Comparison of ENCODE assay signal across 1 cellular context in genomic region chr9:37976714-37977477, GRCh38.
A peak's percentile ranks its signal among the peaks of the same experiment; 100 is the strongest.
TF ChIP-seq lines count a peak whose summit lies in the region.

No MANE protein-coding gene starts in this region.

TF ChIP-seq in IMR-90, 13 proteins besides CTCF, POLR2A, EP300 and RAD21 (continued from another document):
- TF ChIP-seq USF2 (IDR thresholded peaks at IDR 0.05; ENCODE audit: low read depth, low read length) = peak; percentile 78
- TF ChIP-seq RCOR1 (IDR thresholded peaks at IDR 0.05; ENCODE audit: insufficient replicate concordance, low read length) = no peak
- TF ChIP-seq MXI1 (IDR thresholded peaks at IDR 0.05; ENCODE audit: borderline replicate concordance, low read depth, low read length) = peak; percentile 88; the same call in 1 of the 2 replicates
- TF ChIP-seq SMC3 (IDR thresholded peaks at IDR 0.05; ENCODE audit: low read depth, low read length) = 0 out of 2 replicates have a peak, but pooled peaks have one; percentile 19
